8 cellular contexts compared by ENCODE assay signal in genomic region chr12:118034429-118035193, GRCh38. TPM values are rescaled to one million over a fixed set of nuclear protein-coding genes. Genes with fewer than 3 reads are reported as not detected.
DNase-seq lines count a peak whose midpoint lies in the region; ATAC-seq and TF ChIP-seq lines count a peak whose summit lies in the region.

No MANE protein-coding gene starts in this region.

- H2AFZ ChIP-seq in neural progenitor cell (replicated peaks), result no peak overlapping the region

- peak; percentile 48 for DNase-seq in A673 (ENCODE audit: low spot score)
- no peak for DNase-seq in GM10248 (ENCODE audit: extremely low spot score)
- peak; percentile 59 for DNase-seq in RPMI7951 (ENCODE audit: low read depth)
- peak; percentile 80 for DNase-seq in endodermal cell
- DNase-seq in neural progenitor cell (ENCODE audit: low spot score), result peak; percentile 49

- H3K4me1 ChIP-seq in A673 (ENCODE audit: insufficient read depth, low read length, poor library complexity, severe bottlenecking) (no peaks in the 10 kb centered on the region), endodermal cell (ENCODE audit: control insufficient read depth, insufficient read depth, low read length) (peaks cover 8% of the 10 kb centered on the region), neural progenitor cell (no peaks in the 10 kb centered on the region)

- H3K27me3 ChIP-seq in A673 (replicated peaks; ENCODE audit: insufficient read depth, low read depth, low read length, poor library complexity), result no peaks in the 10 kb centered on the region
- no peaks in the 10 kb centered on the region for H3K27me3 ChIP-seq in endodermal cell (ENCODE audit: control insufficient read depth, insufficient read depth, low read length, poor library complexity, severe bottlenecking)
- no peaks in the 10 kb centered on the region for H3K27me3 ChIP-seq in neural progenitor cell

- peak; percentile 51 for TF ChIP-seq CTCF in A673 (conservative IDR thresholded peaks at IDR 0.05; ENCODE audit: low read depth, low read length)
- TF ChIP-seq CTCF in GM10248 (IDR thresholded peaks at IDR 0.05; ENCODE audit: control extremely low read depth, extremely low read depth, low read depth, missing control alignments), result peak; percentile 18
- peak; percentile 57 for TF ChIP-seq CTCF in endodermal cell (conservative IDR thresholded peaks at IDR 0.05)
- peak; percentile 49 for TF ChIP-seq CTCF in neural progenitor cell (IDR thresholded peaks at IDR 0.05)

- H3K36me3 ChIP-seq in A673 (ENCODE audit: insufficient read depth, low read length, poor library complexity, severe bottlenecking) (peaks cover 96% of the 10 kb centered on the region), endodermal cell (ENCODE audit: control insufficient read depth, insufficient read depth, low read length) (peaks cover 92% of the 10 kb centered on the region), neural progenitor cell (peaks cover 5% of the 10 kb centered on the region)

- ATAC-seq in GM21423 (IDR thresholded peaks at IDR 0.05; ENCODE audit: unreplicated experiment), result no peak
- ATAC-seq in GM18858 (IDR thresholded peaks at IDR 0.05; ENCODE audit: unreplicated experiment), result no peak
- ATAC-seq in GM19328 (IDR thresholded peaks at IDR 0.05; ENCODE audit: unreplicated experiment), result no peak

- H3K4me1 Mint-ChIP-seq in endodermal cell (peaks cover 34% of the 10 kb centered on the region), neural progenitor cell (no peaks in the 10 kb centered on the region)

- H3K27ac Mint-ChIP-seq in endodermal cell (peak overlapping the region; percentile 11), neural progenitor cell (no peak overlapping the region)

- no peaks in the 10 kb centered on the region for H3K27me3 Mint-ChIP-seq in endodermal cell (ENCODE audit: insufficient read depth)
- no peaks in the 10 kb centered on the region for H3K27me3 Mint-ChIP-seq in neural progenitor cell (ENCODE audit: insufficient read depth, low read depth)

- intact Hi-C loops in A673 (cut with micrococcal nuclease; ENCODE audit: unreplicated experiment), result loop anchor here (2.0 kb wide), 1 partner anchor 160 kb away; no protein-coding TSS in a partner anchor

- no peaks in the 10 kb centered on the region for H3K9me3 ChIP-seq in A673 (ENCODE audit: low read depth, low read length, poor library complexity, severe bottlenecking)
- no peaks in the 10 kb centered on the region for H3K9me3 ChIP-seq in endodermal cell (ENCODE audit: control insufficient read depth, low read length)
- no peaks in the 10 kb centered on the region for H3K9me3 ChIP-seq in neural progenitor cell (ENCODE audit: low read depth)

- H3F3A ChIP-seq in neural progenitor cell (ENCODE audit: low read depth), result peaks cover 14% of the 10 kb centered on the region

- peaks cover 5% of the 10 kb centered on the region for H4K20me1 ChIP-seq in neural progenitor cell (ENCODE audit: low read depth)

- peaks cover 76% of the 10 kb centered on the region for H3K36me3 Mint-ChIP-seq in endodermal cell (ENCODE audit: low read depth)
- peaks cover 24% of the 10 kb centered on the region for H3K36me3 Mint-ChIP-seq in neural progenitor cell

- H3K27ac ChIP-seq in A673 (ENCODE audit: low read depth, low read length, poor library complexity, severe bottlenecking), result no peak overlapping the region
- H3K27ac ChIP-seq in endodermal cell (ENCODE audit: low read depth, low read length), result no peak overlapping the region
- no peak overlapping the region for H3K27ac ChIP-seq in neural progenitor cell

- H3K4me3 Mint-ChIP-seq in endodermal cell (no peak overlapping the region), neural progenitor cell (no peak overlapping the region)

- no peak overlapping the region for H3K4me2 ChIP-seq in neural progenitor cell

- POLR2A ChIA-PET in A673 (lab: Charles Lee; ENCODE audit: low non-redundant PET), result no interaction called here
- POLR2A ChIA-PET in GM10248 (lab: Yijun Ruan, JAX), result no interaction called here

- CTCF ChIA-PET in A673 (lab: Charles Lee) (interaction anchor here (1.0 kb wide), 2 partner anchors 158 to 160 kb away, joined by 5 to 12 read pairs; no protein-coding TSS in a partner anchor), GM10248 (lab: Yijun Ruan, JAX) (interaction anchor here (0.9 to 3.2 kb wide), 8 partner anchors 10 to 342 kb away, joined by 3 to 18 read pairs (median 5); partner anchors contain the start of gene SUDS3)

- H3K9ac ChIP-seq in endodermal cell (ENCODE audit: extremely low read depth, low read length, poor library complexity, severe bottlenecking) (no peak overlapping the region), neural progenitor cell (no peak overlapping the region)

- no TSS peak for BruUV-seq in A673 (replicated peaks; lab: Mats Ljungman, UMichigan)

- WGBS in endodermal cell (ENCODE audit: insufficient coverage in 1 of 2, insufficient read length in 1 of 2), 2 experiments, result 99 to 100% methylated on average over 3 to 5 of the region's 5 CpGs

- no peaks in the 10 kb centered on the region for H3K79me2 ChIP-seq in neural progenitor cell (ENCODE audit: low read depth)

- H3K4me3 ChIP-seq in A673 (ENCODE audit: low read depth, low read length, poor library complexity, severe bottlenecking) (no peak overlapping the region), endodermal cell (ENCODE audit: low read length) (no peak overlapping the region), neural progenitor cell (no peak overlapping the region)

- H3K9me3 Mint-ChIP-seq in endodermal cell (no peaks in the 10 kb centered on the region), neural progenitor cell (no peaks in the 10 kb centered on the region)

RNA-seq across cellular contexts. Expression of gene RFC5, which starts 18.1 kb away (rescaled TPM):
- 62.1 and 66.3 TPM in 2 replicates for total RNA-seq in A673 (2021)
- 56.6 and 56.9 TPM in 2 replicates for total RNA-seq in RPMI7951 (2014; rRNA removed; shearing (Covaris generic))
- 10 to 100 TPM; 32.2 to 46.2 TPM for total RNA-seq in endodermal cell
- polyA plus RNA-seq in endodermal cell (2013, experiment 1 of 2), result 56.0 TPM
- 48.0 TPM for polyA plus RNA-seq in endodermal cell (2013, experiment 2 of 2)
- total RNA-seq in neural progenitor cell (ENCODE audit: low replicate concordance), result 75.8 and 80.3 TPM in 2 replicates

RNA-seq across cellular contexts. Expression of gene WSB2, which starts 26.4 kb away (rescaled TPM):
- 97.9 and 122 TPM in 2 replicates for total RNA-seq in A673 (2021)
- 61.6 and 67.8 TPM in 2 replicates for total RNA-seq in RPMI7951 (2014; rRNA removed; shearing (Covaris generic))
- total RNA-seq in endodermal cell, result 10 to 100 TPM; 60.7 to 61.7 TPM
- 54.5 TPM for polyA plus RNA-seq in endodermal cell (2013, experiment 1 of 2)
- polyA plus RNA-seq in endodermal cell (2013, experiment 2 of 2), result 62.1 TPM
- total RNA-seq in neural progenitor cell (ENCODE audit: low replicate concordance), result 21.2 and 26.0 TPM in 2 replicates
